ENCODE assay signal across 8 cellular contexts in genomic region chr15:35078221-35078915, GRCh38. TPM values are rescaled to one million over a fixed set of nuclear protein-coding genes. Genes with fewer than 3 reads are reported as not detected.
DNase-seq lines count a peak whose midpoint lies in the region; ATAC-seq and TF ChIP-seq lines count a peak whose summit lies in the region.

No MANE protein-coding gene starts in this region.

- intact Hi-C loops in left colon (cut with DNase I, micrococcal nuclease), result loop anchor here in 1 of 2 donors (10.0 kb wide), 1 partner anchor 366 kb away; no protein-coding TSS in a partner anchor

- peak; percentile 88 for TF ChIP-seq CTCF in GM10266 (IDR thresholded peaks at IDR 0.05; ENCODE audit: control insufficient read depth, insufficient read depth, low read depth, missing control alignments)

- in situ Hi-C loops in SK-MEL-5 (cut with HindIII; ENCODE audit: low pct_unique_long_range_greater_than_20kb, low sequenced_read_pairs), result no loop called here

- ATAC-seq in left colon, result peak; percentile 61
- no peak for ATAC-seq in HG02981 (IDR thresholded peaks at IDR 0.05; ENCODE audit: unreplicated experiment)

- DNase-seq in A172 (ENCODE audit: low spot score) (peak; percentile 37), GM10266 (ENCODE audit: extremely low spot score) (peak; percentile 78), SK-MEL-5 (ENCODE audit: low read depth, low spot score) (peak; percentile 59), cerebellar cortex (ENCODE audit: low spot score) (peak; percentile 82), left colon (no peak)
- peak; percentile 57 for DNase-seq in Jurkat, Clone E6-1 (ENCODE audit: low read depth, low spot score)
- peak in 2 of 3 experiments; percentile 5 to 15 for DNase-seq in stimulated activated CD4-positive, alpha-beta T cell treated with anti-CD3 and anti-CD28 coated beads, TNF-alpha, amount 100 ng/mL, for 24 hours (ENCODE audit: low read depth in 3 of 3)

- no peak overlapping the region for H3K4me3 ChIP-seq in Jurkat, Clone E6-1 (ENCODE audit: low read length)

RNA-seq across cellular contexts. Expression of gene NANOGP8, which starts 6.7 kb away (rescaled TPM):
- total RNA-seq in A172 (2014; rRNA removed; shearing (Covaris generic)), result not detected in 2 replicates
- polyA plus RNA-seq in Jurkat, Clone E6-1 (2012; ENCODE audit: insufficient read depth, insufficient read length), result not detected
- not detected in 2 replicates for total RNA-seq in SK-MEL-5 (2014; rRNA removed; shearing (Covaris generic))
- polyA plus RNA-seq in SK-MEL-5 (2015; cell fraction: cytosol; rRNA removed), result not detected in 2 replicates
- polyA plus RNA-seq in SK-MEL-5 (2015; cell fraction: nucleus; rRNA removed), result not detected in 2 replicates
- total RNA-seq in left colon, result under 1 TPM in 1 of 2 donors, not detected in 1; 0.34 TPM

Comparison
In these comparisons a context has a peak if more than half of its experiments do, and no peak if none do; other contexts are left out.
1. DNase-seq: peak in A172 (single experiment), GM10266 (single experiment), Jurkat, Clone E6-1 (single experiment), SK-MEL-5 (single experiment), cerebellar cortex (single experiment) and stimulated activated CD4-positive, alpha-beta T cell treated with anti-CD3 and anti-CD28 coated beads, TNF-alpha, amount 100 ng/mL, for 24 hours (2 of 3); none in left colon (0 of 2).